ENCODE assay signal across 7 cellular contexts in the genomic region with DNA sequence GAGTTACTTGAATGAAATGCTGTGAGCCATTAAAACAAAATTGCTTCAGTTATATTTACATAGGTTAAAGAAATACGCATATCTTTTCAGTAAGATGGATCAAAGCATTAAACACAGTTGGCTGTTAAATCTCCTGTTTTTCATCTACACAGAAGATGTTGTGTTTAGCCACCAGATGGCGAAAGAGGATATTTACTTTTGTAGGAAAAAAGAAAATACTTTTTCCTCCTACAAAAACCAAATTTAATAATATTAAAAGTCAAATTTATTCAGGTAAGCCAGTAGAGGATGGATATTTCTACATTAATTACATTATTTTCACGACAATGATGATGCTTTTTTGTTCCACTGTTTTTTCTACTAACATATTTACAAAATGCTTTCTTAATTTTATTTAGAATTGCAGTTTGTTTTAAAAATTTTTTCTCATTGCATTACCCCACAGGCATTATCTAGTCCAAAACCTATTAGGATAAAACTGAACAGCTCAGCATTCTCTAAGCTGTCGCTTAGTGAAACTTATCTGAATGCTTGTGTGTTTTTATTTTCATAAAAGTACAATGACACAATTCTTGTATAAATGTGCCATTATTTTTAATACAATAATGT.
DNase-seq lines count a peak whose midpoint lies in the region; ATAC-seq, FAIRE-seq and TF ChIP-seq lines count a peak whose summit lies in the region.

No MANE protein-coding gene starts in this region.

- H3K4me1 ChIP-seq in pancreas (peaks cover 0 to 9% (median 5%) of the 10 kb centered on the region in 3 donors), gastroesophageal sphincter (peaks cover 0 to 15% (median 0%) of the 10 kb centered on the region in 3 donors)

- no peak for DNase-seq in GM18507 (ENCODE audit: extremely low spot score, insufficient read length, low read depth)
- DNase-seq in NCI-H2081 treated with DMSO at 0.1 percent for 48 hours (lab: John Stamatoyannopoulos, UW), result peak; percentile 13
- peak; percentile 57 for DNase-seq in choroid plexus epithelial cell (ENCODE audit: low read depth)
- no peak for DNase-seq in pancreas

- H3K27ac ChIP-seq in pancreas (no peak overlapping the region), gastroesophageal sphincter (no peak overlapping the region)

- FAIRE-seq in GM18507 (lab: Jason Lieb, UNC), result peak; percentile 70
- FAIRE-seq in pancreas (lab: Jason Lieb, UNC), result peak; percentile 81

- TF ChIP-seq EP300 in gastroesophageal sphincter (IDR thresholded peaks at IDR 0.05), result no peak

- no peak for TF ChIP-seq POLR2A in gastroesophageal sphincter (IDR thresholded peaks at IDR 0.05)

- 25 to 26% methylated on average over 4 of the region's 4 CpGs for WGBS in pancreas, 2 donors
- 42 to 53% methylated on average over 4 of the region's 4 CpGs for WGBS in gastroesophageal sphincter (ENCODE audit: low coverage in 1 of 2), 2 donors

- intact Hi-C loops in pancreas (cut with DNase I), result no loop called here

- no peaks in the 10 kb centered on the region for H3K9me3 ChIP-seq in pancreas
- H3K9me3 ChIP-seq in gastroesophageal sphincter, result no peaks in the 10 kb centered on the region

- ATAC-seq in pancreas (peak in 3 of 4 donors; percentile 48 to 64 (median 64)), gastroesophageal sphincter (no peak), GM21529 (IDR thresholded peaks at IDR 0.05; ENCODE audit: unreplicated experiment) (no peak), HG03354 (IDR thresholded peaks at IDR 0.05; ENCODE audit: poor library complexity, severe bottlenecking, unreplicated experiment) (no peak)

- no peak overlapping the region for H3K4me3 ChIP-seq in choroid plexus epithelial cell (ENCODE audit: low read depth, low read length)
- no peak overlapping the region for H3K4me3 ChIP-seq in pancreas
- H3K4me3 ChIP-seq in gastroesophageal sphincter, result no peak overlapping the region

- H3K27me3 ChIP-seq in pancreas (no peaks in the 10 kb centered on the region), gastroesophageal sphincter (no peaks in the 10 kb centered on the region)

- H3K36me3 ChIP-seq in pancreas, result no peaks in the 10 kb centered on the region
- H3K36me3 ChIP-seq in gastroesophageal sphincter, result no peaks in the 10 kb centered on the region

- TF ChIP-seq CTCF in choroid plexus epithelial cell (conservative IDR thresholded peaks at IDR 0.05; ENCODE audit: low read depth, low read length) (peak; percentile 59), pancreas (IDR thresholded peaks at IDR 0.05) (peak; percentile 21 to 47 (median 28)), gastroesophageal sphincter (IDR thresholded peaks at IDR 0.05) (peak in 2 of 4 experiments; percentile 15 to 50)

Comparison
In these comparisons a context has a peak if more than half of its experiments do, and no peak if none do; other contexts are left out.
1. DNase-seq: peak in NCI-H2081 treated with DMSO at 0.1 percent for 48 hours (single experiment) and choroid plexus epithelial cell (single experiment); none in GM18507 (single experiment) and pancreas (0 of 6).
2. ATAC-seq: peak in pancreas (3 of 4); none in gastroesophageal sphincter (single experiment), GM21529 (single experiment) and HG03354 (single experiment).